In the genomic region with DNA sequence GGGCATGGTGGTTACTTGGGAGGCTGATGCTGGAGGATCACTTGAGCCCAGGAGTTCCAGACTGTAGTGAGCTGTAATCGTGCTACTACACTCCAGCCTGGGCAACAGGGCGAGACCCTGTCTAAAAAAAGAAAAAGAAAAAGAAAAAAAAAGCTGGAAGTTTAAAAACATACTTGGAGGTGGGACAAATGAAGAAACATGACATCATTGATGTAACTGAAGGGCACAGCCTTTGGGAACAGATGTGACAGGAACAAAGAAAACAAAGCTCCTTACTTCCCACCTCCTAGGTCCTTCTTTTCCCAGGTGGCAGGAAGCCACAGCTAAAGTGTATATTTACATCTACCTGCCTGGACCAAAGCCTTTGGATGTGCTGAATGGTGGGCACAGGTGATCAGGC, we compare ENCODE assay signal across 24 cellular contexts. TPM values are rescaled to one million over a fixed set of nuclear protein-coding genes. Genes with fewer than 3 reads are reported as not detected.
"Had no signal": no experiment of that assay in that cellular context is flagged by ENCODE, and none has a peak within 500 bp of the region (broad histone marks: within the 10 kb centered on the region; RNA-seq: fewer than 3 reads in every experiment).

No MANE protein-coding gene starts in this region.

- H2AFZ ChIP-seq: PC-9 had no signal

- DNase-seq: activated CD4-positive, alpha-beta T cell treated with anti-CD3 and anti-CD28 coated beads for 48 hours; activated CD4-positive, alpha-beta T cell treated with anti-CD3 and anti-CD28 coated beads, Interleukin-2, amount 50 U/mL, for 4 hours; activated CD4-positive, CD25-positive, alpha-beta regulatory T cell treated with anti-CD3 and anti-CD28 coated beads, Interleukin-2, amount 50 U/mL, for 72 hours; activated CD8-positive, alpha-beta memory T cell treated with anti-CD3 and anti-CD28 coated beads, Interleukin-2, amount 50 U/mL, for 48 hours; activated CD8-positive, alpha-beta T cell treated with anti-CD3 and anti-CD28 coated beads, Interleukin-2, amount 10 ng/mL, durations not matched to agents 7 days and 5 days; activated effector memory CD4-positive, alpha-beta T cell treated with anti-CD3 and anti-CD28 coated beads, Interleukin-2, amount 50 U/mL, for 16 hours; activated naive CD4-positive, alpha-beta T cell treated with Interleukin-2 at 50 U/mL for 16 hours; activated T-cell treated with anti-CD3 and anti-CD28 coated beads, Interleukin-2, amount 50 U/mL, for 24 hours; anterior cingulate cortex; Karpas-422; MM.1S; NCI-H1105; NCI-H1436; NCI-H1694 treated with DMSO at 0.1 percent for 48 hours; NCI-H2029 treated with DMSO at 0.1 percent for 48 hours; NCI-H446 treated with DMSO at 0.1 percent for 48 hours; NCI-H524 treated with DMSO at 0.1 percent for 48 hours; NCI-H82; PC-9; SHP77 treated with DMSO at 0.1 percent for 48 hours; T-helper 17 cell; T-helper 9 cell had no signal

- H3K4me2 ChIP-seq: PC-9 had no signal

- H3K4me3 Mint-ChIP-seq: activated CD8-positive, alpha-beta T cell treated with anti-CD3 and anti-CD28 coated beads, Interleukin-2, amount 10 ng/mL, durations not matched to agents 7 days and 5 days; activated T-cell treated with anti-CD3 and anti-CD28 coated beads, Interleukin-2, amount 50 U/mL, for 24 hours; WTC11 had no signal

- H3K27ac ChIP-seq: PC-9 had no signal

- H3K4me3 ChIP-seq: PC-9 had no signal

- ATAC-seq: activated CD8-positive, alpha-beta T cell treated with anti-CD3 and anti-CD28 coated beads, Interleukin-2, amount 10 ng/mL, durations not matched to agents 7 days and 5 days; activated naive CD4-positive, alpha-beta T cell treated with anti-CD3 and anti-CD28 coated beads, Interleukin-2, amount 50 U/mL, for 72 hours; T-helper 17 cell; WTC11 had no signal

- H3K27me3 Mint-ChIP-seq: T-helper 17 cell had no signal

- H3K9me3 Mint-ChIP-seq: activated naive CD4-positive, alpha-beta T cell treated with anti-CD3 and anti-CD28 coated beads, Interleukin-2, amount 50 U/mL, for 72 hours; activated T-cell treated with anti-CD3 and anti-CD28 coated beads, Interleukin-2, amount 50 U/mL, for 24 hours; WTC11 had no signal

- H3K27ac Mint-ChIP-seq: activated CD8-positive, alpha-beta T cell treated with anti-CD3 and anti-CD28 coated beads, Interleukin-2, amount 10 ng/mL, durations not matched to agents 7 days and 5 days; activated naive CD4-positive, alpha-beta T cell treated with anti-CD3 and anti-CD28 coated beads, Interleukin-2, amount 50 U/mL, for 72 hours; activated T-cell treated with anti-CD3 and anti-CD28 coated beads, Interleukin-2, amount 50 U/mL, for 24 hours; T-helper 17 cell; WTC11 had no signal

- H3K36me3 Mint-ChIP-seq: activated naive CD4-positive, alpha-beta T cell treated with anti-CD3 and anti-CD28 coated beads, Interleukin-2, amount 50 U/mL, for 72 hours; WTC11 had no signal

RNA-seq across cellular contexts. Expression of a gene that starts 1.9 kb away (rescaled TPM):
- total RNA-seq: T-helper 17 cell had no signal
